ENCODE assay signal across 2 cellular contexts in genomic region chr17:70102531-70102930, GRCh38.
TF ChIP-seq lines count a peak whose summit lies in the region.

No MANE protein-coding gene starts in this region.

TF ChIP-seq in HepG2, 621 proteins besides CTCF, POLR2A, EP300 and RAD21:
- TF ChIP-seq ZHX2 (IDR thresholded peaks at IDR 0.05; ENCODE audit: low read depth) (no peak), ZHX2 (CRISPR knock-in tag; IDR thresholded peaks at IDR 0.05; ENCODE audit: borderline replicate concordance) (no peak), ZNF292 (CRISPR knock-in tag; IDR thresholded peaks at IDR 0.05; ENCODE audit: borderline replicate concordance, low read depth) (no peak), ZBTB44 (CRISPR knock-in tag; IDR thresholded peaks at IDR 0.05) (no peak), POLR2AphosphoS5 (IDR thresholded peaks at IDR 0.05; ENCODE audit: low read depth, low read length) (no peak), NFYB (CRISPR knock-in tag; IDR thresholded peaks at IDR 0.05) (no peak), CBFB (CRISPR knock-in tag; IDR thresholded peaks at IDR 0.05) (no peak), RCOR2 (CRISPR knock-in tag; IDR thresholded peaks at IDR 0.05) (no peak), ZNF382 (CRISPR knock-in tag; IDR thresholded peaks at IDR 0.05; ENCODE audit: borderline replicate concordance) (no peak), IKZF4 (CRISPR knock-in tag; IDR thresholded peaks at IDR 0.05; ENCODE audit: borderline replicate concordance, low read depth, not compliant biosample characterization) (no peak), PBX3 (CRISPR knock-in tag; IDR thresholded peaks at IDR 0.05; ENCODE audit: borderline replicate concordance) (no peak), GFI1 (CRISPR knock-in tag; IDR thresholded peaks at IDR 0.05; ENCODE audit: borderline replicate concordance) (no peak), CCAR2 (optimal IDR thresholded peaks at IDR 0.05; ENCODE audit: low read depth, low read length) (no peak), ZNF276 (CRISPR knock-in tag; IDR thresholded peaks at IDR 0.05; ENCODE audit: low read depth) (no peak)

TF ChIP-seq in GM23338, 12 proteins besides CTCF, POLR2A, EP300 and RAD21 (continued from another document):
- no peak for TF ChIP-seq ZNF462 (CRISPR knock-in tag; IDR thresholded peaks at IDR 0.05)
- TF ChIP-seq EZH2 (IDR thresholded peaks at IDR 0.05; ENCODE audit: low read depth, unreplicated experiment): no peak
- no peak for TF ChIP-seq EZH2phosphoT487 (IDR thresholded peaks at IDR 0.05; ENCODE audit: unreplicated experiment)
- no peak for TF ChIP-seq CREB1 (CRISPR knock-in tag; IDR thresholded peaks at IDR 0.05; ENCODE audit: low read depth)
- no peak for TF ChIP-seq ETS1 (IDR thresholded peaks at IDR 0.05)
- no peak for TF ChIP-seq NANOG (IDR thresholded peaks at IDR 0.05; ENCODE audit: borderline replicate concordance)
